ENCODE assay signal across 1 cellular context in the genomic region with DNA sequence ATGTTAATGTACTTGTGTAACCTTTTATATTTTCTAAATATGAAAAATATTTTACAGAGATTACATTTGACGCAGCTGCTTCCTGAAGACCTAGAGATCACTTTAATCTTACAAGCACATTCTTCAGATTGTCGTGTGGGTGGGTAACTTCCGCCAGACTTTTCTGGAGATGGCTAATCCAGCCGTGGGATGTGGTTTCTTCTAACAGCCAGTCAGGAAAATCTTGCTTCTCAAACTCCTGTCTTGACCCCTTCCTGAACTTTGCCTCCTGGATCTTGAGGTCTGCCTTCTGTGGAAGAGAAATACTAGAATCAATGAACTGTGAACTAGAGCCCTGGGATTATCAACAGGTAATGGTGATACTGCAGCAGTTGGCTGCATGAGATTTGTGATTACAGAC.
TF ChIP-seq lines count a peak whose summit lies in the region.

No MANE protein-coding gene starts in this region.

TF ChIP-seq in K562, 482 proteins besides CTCF, POLR2A, EP300 and RAD21 (continued from another document):
- TF ChIP-seq, protein P1, sequence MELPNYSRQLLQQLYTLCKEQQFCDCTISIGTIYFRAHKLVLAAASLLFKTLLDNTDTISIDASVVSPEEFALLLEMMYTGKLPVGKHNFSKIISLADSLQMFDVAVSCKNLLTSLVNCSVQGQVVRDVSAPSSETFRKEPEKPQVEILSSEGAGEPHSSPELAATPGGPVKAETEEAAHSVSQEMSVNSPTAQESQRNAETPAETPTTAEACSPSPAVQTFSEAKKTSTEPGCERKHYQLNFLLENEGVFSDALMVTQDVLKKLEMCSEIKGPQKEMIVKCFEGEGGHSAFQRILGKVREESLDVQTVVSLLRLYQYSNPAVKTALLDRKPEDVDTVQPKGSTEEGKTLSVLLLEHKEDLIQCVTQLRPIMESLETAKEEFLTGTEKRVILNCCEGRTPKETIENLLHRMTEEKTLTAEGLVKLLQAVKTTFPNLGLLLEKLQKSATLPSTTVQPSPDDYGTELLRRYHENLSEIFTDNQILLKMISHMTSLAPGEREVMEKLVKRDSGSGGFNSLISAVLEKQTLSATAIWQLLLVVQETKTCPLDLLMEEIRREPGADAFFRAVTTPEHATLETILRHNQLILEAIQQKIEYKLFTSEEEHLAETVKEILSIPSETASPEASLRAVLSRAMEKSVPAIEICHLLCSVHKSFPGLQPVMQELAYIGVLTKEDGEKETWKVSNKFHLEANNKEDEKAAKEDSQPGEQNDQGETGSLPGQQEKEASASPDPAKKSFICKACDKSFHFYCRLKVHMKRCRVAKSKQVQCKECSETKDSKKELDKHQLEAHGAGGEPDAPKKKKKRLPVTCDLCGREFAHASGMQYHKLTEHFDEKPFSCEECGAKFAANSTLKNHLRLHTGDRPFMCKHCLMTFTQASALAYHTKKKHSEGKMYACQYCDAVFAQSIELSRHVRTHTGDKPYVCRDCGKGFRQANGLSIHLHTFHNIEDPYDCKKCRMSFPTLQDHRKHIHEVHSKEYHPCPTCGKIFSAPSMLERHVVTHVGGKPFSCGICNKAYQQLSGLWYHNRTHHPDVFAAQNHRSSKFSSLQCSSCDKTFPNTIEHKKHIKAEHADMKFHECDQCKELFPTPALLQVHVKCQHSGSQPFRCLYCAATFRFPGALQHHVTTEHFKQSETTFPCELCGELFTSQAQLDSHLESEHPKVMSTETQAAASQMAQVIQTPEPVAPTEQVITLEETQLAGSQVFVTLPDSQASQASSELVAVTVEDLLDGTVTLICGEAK (IDR thresholded peaks at IDR 0.05) = no peak
- TF ChIP-seq, protein P1 (CRISPR knock-in tag; IDR thresholded peaks at IDR 0.05) = no peak
- TF ChIP-seq ZNF766 (CRISPR knock-in tag; conservative IDR thresholded peaks at IDR 0.05) = 0 out of 2 replicates have a peak, but pooled peaks have one; percentile 22
- no peak for TF ChIP-seq ZNF232 (CRISPR knock-in tag; IDR thresholded peaks at IDR 0.05)
- TF ChIP-seq, protein P2, sequence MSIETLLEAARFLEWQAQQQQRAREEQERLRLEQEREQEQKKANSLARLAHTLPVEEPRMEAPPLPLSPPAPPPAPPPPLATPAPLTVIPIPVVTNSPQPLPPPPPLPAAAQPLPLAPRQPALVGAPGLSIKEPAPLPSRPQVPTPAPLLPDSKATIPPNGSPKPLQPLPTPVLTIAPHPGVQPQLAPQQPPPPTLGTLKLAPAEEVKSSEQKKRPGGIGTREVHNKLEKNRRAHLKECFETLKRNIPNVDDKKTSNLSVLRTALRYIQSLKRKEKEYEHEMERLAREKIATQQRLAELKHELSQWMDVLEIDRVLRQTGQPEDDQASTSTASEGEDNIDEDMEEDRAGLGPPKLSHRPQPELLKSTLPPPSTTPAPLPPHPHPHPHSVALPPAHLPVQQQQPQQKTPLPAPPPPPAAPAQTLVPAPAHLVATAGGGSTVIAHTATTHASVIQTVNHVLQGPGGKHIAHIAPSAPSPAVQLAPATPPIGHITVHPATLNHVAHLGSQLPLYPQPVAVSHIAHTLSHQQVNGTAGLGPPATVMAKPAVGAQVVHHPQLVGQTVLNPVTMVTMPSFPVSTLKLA (conservative IDR thresholded peaks at IDR 0.05) = no peak
- TF ChIP-seq, protein P3, sequence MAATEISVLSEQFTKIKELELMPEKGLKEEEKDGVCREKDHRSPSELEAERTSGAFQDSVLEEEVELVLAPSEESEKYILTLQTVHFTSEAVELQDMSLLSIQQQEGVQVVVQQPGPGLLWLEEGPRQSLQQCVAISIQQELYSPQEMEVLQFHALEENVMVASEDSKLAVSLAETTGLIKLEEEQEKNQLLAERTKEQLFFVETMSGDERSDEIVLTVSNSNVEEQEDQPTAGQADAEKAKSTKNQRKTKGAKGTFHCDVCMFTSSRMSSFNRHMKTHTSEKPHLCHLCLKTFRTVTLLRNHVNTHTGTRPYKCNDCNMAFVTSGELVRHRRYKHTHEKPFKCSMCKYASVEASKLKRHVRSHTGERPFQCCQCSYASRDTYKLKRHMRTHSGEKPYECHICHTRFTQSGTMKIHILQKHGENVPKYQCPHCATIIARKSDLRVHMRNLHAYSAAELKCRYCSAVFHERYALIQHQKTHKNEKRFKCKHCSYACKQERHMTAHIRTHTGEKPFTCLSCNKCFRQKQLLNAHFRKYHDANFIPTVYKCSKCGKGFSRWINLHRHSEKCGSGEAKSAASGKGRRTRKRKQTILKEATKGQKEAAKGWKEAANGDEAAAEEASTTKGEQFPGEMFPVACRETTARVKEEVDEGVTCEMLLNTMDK (IDR thresholded peaks at IDR 0.05; ENCODE audit: borderline replicate concordance, insufficient read depth, low read depth, low read length, poor library complexity, severe bottlenecking) = no peak
